16 cellular contexts compared by ENCODE assay signal in the genomic region with DNA sequence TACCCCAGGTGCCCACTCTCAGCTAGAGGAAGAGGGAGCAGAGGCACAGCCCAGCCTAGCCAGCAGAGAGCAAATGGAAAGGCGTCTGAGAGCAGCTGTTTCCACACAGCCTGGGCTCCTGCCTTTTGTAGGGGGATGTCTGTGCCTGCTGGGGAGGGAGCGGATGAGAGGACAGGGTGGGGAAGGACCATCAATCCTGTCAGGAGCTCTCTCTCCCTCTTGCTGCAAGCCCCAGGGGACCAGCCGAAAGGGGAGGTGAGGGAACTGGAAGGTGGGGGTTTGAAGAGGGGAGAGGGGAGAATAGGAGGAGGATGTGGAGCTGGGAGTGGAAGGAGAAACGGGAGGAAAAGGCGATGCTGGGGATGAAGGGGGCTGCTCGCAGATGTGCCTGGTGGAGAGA. TPM values are rescaled to one million over a fixed set of nuclear protein-coding genes. Genes with fewer than 3 reads are reported as not detected.
A peak's percentile ranks its signal among the peaks of the same experiment; 100 is the strongest.
DNase-seq lines count a peak whose midpoint lies in the region; ATAC-seq and TF ChIP-seq lines count a peak whose summit lies in the region.
"Had no signal": no experiment of that assay in that cellular context is flagged by ENCODE, and none has a peak within 500 bp of the region (broad histone marks: within the 10 kb centered on the region; RNA-seq: fewer than 3 reads in every experiment).

A gene (minus strand): TSS at position 101 of the 400 bp plus-strand sequence. CDS start 125 bp downstream, outside the sequence.

- intact Hi-C loops in sigmoid colon (cut with DNase I), result no loop called here

- no peak within 1 kb of the TSS for H3K27ac ChIP-seq in HEK293 (ENCODE audit: extremely low read depth, low read depth, low read length)
- no peak within 1 kb of the TSS for H3K27ac ChIP-seq in sigmoid colon
- H3K27ac ChIP-seq: A549 had no signal

- H3K4me1 Mint-ChIP-seq in glutamatergic neuron (ENCODE audit: low read depth, unreplicated experiment) (peaks cover 13% of the 10 kb centered on the region), type B pancreatic cell (ENCODE audit: unreplicated experiment) (no peaks in the 10 kb centered on the region)
- peaks cover 15 to 27% of the 10 kb centered on the region in 2 donors for H3K4me1 Mint-ChIP-seq in stimulated activated naive B cell treated with anti-CD40 and anti-IgM and Interleukin-4, amounts not matched to agents 10 μg/mL and 1 μg/mL and 100 μg/mL, for 72 hours

- H3K4me3 Mint-ChIP-seq in glutamatergic neuron (ENCODE audit: unreplicated experiment) (peak within 1 kb of the TSS; percentile 6), type B pancreatic cell (no peak within 1 kb of the TSS)
- no peak within 1 kb of the TSS for H3K4me3 Mint-ChIP-seq in stimulated activated naive B cell treated with anti-CD40 and anti-IgM and Interleukin-4, amounts not matched to agents 10 μg/mL and 1 μg/mL and 100 μg/mL, for 72 hours
- H3K4me3 Mint-ChIP-seq: CD8-positive, alpha-beta memory T cell had no signal

- peaks cover 5% of the 10 kb centered on the region for H3K27me3 Mint-ChIP-seq in glutamatergic neuron (ENCODE audit: unreplicated experiment)
- H3K27me3 Mint-ChIP-seq in stimulated activated naive B cell treated with anti-CD40 and anti-IgM and Interleukin-4, amounts not matched to agents 10 μg/mL and 1 μg/mL and 100 μg/mL, for 72 hours, result peaks cover 31 to 36% of the 10 kb centered on the region in 2 donors
- H3K27me3 Mint-ChIP-seq in type B pancreatic cell, result peaks cover 88% of the 10 kb centered on the region

- no peaks in the 10 kb centered on the region for H3K9me3 ChIP-seq in HEK293 (ENCODE audit: control insufficient read depth, insufficient read depth, low read depth, low read length)
- no peaks in the 10 kb centered on the region for H3K9me3 ChIP-seq in sigmoid colon
- H3K9me3 ChIP-seq: A549, Caco-2 had no signal

- H3K4me1 ChIP-seq in HEK293 (ENCODE audit: control insufficient read depth, insufficient read depth, low read length) (no peaks in the 10 kb centered on the region), sigmoid colon (peaks cover 0 to 9% (median 6%) of the 10 kb centered on the region in 4 donors)
- H3K4me1 ChIP-seq: Caco-2 had no signal

- TF ChIP-seq POLR2A in sigmoid colon (IDR thresholded peaks at IDR 0.05), result no peak

- peaks cover 6% of the 10 kb centered on the region for H3K9me3 Mint-ChIP-seq in glutamatergic neuron (ENCODE audit: unreplicated experiment)
- H3K9me3 Mint-ChIP-seq in stimulated activated naive B cell treated with anti-CD40 and anti-IgM and Interleukin-4, amounts not matched to agents 10 μg/mL and 1 μg/mL and 100 μg/mL, for 72 hours, result no peaks in the 10 kb centered on the region
- no peaks in the 10 kb centered on the region for H3K9me3 Mint-ChIP-seq in type B pancreatic cell
- H3K9me3 Mint-ChIP-seq: CD8-positive, alpha-beta memory T cell had no signal

- DNase-seq in NCI-H1092 treated with DMSO at 0.1 percent for 48 hours (lab: John Stamatoyannopoulos, UW) (peak; percentile 31), glutamatergic neuron (peak; percentile 29), type B pancreatic cell (ENCODE audit: extremely low spot score, unreplicated experiment) (no peak), sigmoid colon (no peak)
- no peak for DNase-seq in stimulated activated naive B cell treated with anti-CD40 and anti-IgM and Interleukin-4, amounts not matched to agents 10 μg/mL and 1 μg/mL and 100 μg/mL, for 72 hours
- DNase-seq: Caco-2; CD8-positive, alpha-beta memory T cell; DND-41; GDM1; HCEC 1CT; IMR-90 had no signal

- H3K27ac Mint-ChIP-seq in glutamatergic neuron (ENCODE audit: unreplicated experiment), result no peak within 1 kb of the TSS
- H3K27ac Mint-ChIP-seq in stimulated activated naive B cell treated with anti-CD40 and anti-IgM and Interleukin-4, amounts not matched to agents 10 μg/mL and 1 μg/mL and 100 μg/mL, for 72 hours, result peak within 1 kb of the TSS; percentile 82
- H3K27ac Mint-ChIP-seq in type B pancreatic cell, result no peak within 1 kb of the TSS

- H3K36me3 ChIP-seq in HEK293 (ENCODE audit: control insufficient read depth in 2 of 2, insufficient read depth in 1 of 2, low read length in 2 of 2), result no peaks in the 10 kb centered on the region
- H3K36me3 ChIP-seq in sigmoid colon, result no peaks in the 10 kb centered on the region

- no peak within 1 kb of the TSS for H3K4me3 ChIP-seq in HEK293 (ENCODE audit: low read depth, low read length)
- H3K4me3 ChIP-seq in sigmoid colon, result no peak within 1 kb of the TSS
- H3K4me3 ChIP-seq: A549 had no signal

- POLR2A ChIA-PET in HEK293 (lab: Yijun Ruan, JAX), result interaction anchor here (1.2 kb wide), 1 partner anchor 17 kb away, joined by 4 read pairs; a partner anchor contains a TSS

- TF ChIP-seq EP300 in sigmoid colon (IDR thresholded peaks at IDR 0.05), result no peak

- ATAC-seq in stimulated activated naive B cell treated with anti-CD40 and anti-IgM and Interleukin-4, amounts not matched to agents 10 μg/mL and 1 μg/mL and 100 μg/mL, for 72 hours (replicated peaks), result no peak
- ATAC-seq: A549 had no signal

- TF ChIP-seq CTCF in HEK293 (tag by site-specific recombination; IDR thresholded peaks at IDR 0.05) (no peak), glutamatergic neuron (IDR thresholded peaks at IDR 0.05; ENCODE audit: partially characterized antibody, unreplicated experiment) (no peak), type B pancreatic cell (conservative IDR thresholded peaks at IDR 0.05) (no peak), sigmoid colon (IDR thresholded peaks at IDR 0.05) (no peak)

- H3K27me3 ChIP-seq in sigmoid colon, result peaks cover 0 to 46% (median 10%) of the 10 kb centered on the region in 3 donors

- WGBS in sigmoid colon, 2 donors, result 60 to 69% methylated on average over 6 of the region's 6 CpGs

- CTCF ChIA-PET in HEK293 (lab: Yijun Ruan, JAX), result interaction anchor here (1.2 to 2.1 kb wide), 3 partner anchors 9 to 189 kb away, joined by 3 to 10 read pairs (median 5); no protein-coding TSS in a partner anchor

- H3K36me3 Mint-ChIP-seq in glutamatergic neuron (ENCODE audit: unreplicated experiment), result no peaks in the 10 kb centered on the region
- no peaks in the 10 kb centered on the region for H3K36me3 Mint-ChIP-seq in stimulated activated naive B cell treated with anti-CD40 and anti-IgM and Interleukin-4, amounts not matched to agents 10 μg/mL and 1 μg/mL and 100 μg/mL, for 72 hours
- H3K36me3 Mint-ChIP-seq in type B pancreatic cell, result no peaks in the 10 kb centered on the region
- H3K36me3 Mint-ChIP-seq: CD14-positive monocyte had no signal

TF ChIP-seq in HEK293, 187 proteins besides CTCF, POLR2A, EP300 and RAD21:
- TF ChIP-seq ZNF341 (tag by site-specific recombination; IDR thresholded peaks at IDR 0.05; ENCODE audit: low read depth), result no peak
- TF ChIP-seq, protein P1, sequence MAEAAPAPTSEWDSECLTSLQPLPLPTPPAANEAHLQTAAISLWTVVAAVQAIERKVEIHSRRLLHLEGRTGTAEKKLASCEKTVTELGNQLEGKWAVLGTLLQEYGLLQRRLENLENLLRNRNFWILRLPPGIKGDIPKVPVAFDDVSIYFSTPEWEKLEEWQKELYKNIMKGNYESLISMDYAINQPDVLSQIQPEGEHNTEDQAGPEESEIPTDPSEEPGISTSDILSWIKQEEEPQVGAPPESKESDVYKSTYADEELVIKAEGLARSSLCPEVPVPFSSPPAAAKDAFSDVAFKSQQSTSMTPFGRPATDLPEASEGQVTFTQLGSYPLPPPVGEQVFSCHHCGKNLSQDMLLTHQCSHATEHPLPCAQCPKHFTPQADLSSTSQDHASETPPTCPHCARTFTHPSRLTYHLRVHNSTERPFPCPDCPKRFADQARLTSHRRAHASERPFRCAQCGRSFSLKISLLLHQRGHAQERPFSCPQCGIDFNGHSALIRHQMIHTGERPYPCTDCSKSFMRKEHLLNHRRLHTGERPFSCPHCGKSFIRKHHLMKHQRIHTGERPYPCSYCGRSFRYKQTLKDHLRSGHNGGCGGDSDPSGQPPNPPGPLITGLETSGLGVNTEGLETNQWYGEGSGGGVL (tag by site-specific recombination; IDR thresholded peaks at IDR 0.05), result 0 out of 2 replicates have a peak, but pooled peaks have one; percentile 13
- TF ChIP-seq ZNF184 (tag by site-specific recombination; IDR thresholded peaks at IDR 0.05), result no peak

RNA-seq across cellular contexts. Expression of the gene that starts here (rescaled TPM):
- total RNA-seq in glutamatergic neuron (ENCODE audit: unreplicated experiment), result 0.44 TPM
- total RNA-seq in type B pancreatic cell (ENCODE audit: low replicate concordance), result 0.26 TPM in 1 of 2 replicates, not detected in the other
- not detected for total RNA-seq in sigmoid colon
- polyA plus RNA-seq in sigmoid colon, result 1 to 10 TPM in 1 of 3 donors, under 1 TPM in 2; 0.31 to 4.2 (median 0.60) TPM
- total RNA-seq: Caco-2; CD8-positive, alpha-beta memory T cell; IMR-90 had no signal
- polyA plus RNA-seq: AG04450; BJ; CD8-positive, alpha-beta memory T cell; IMR-90 had no signal

Comparison
In these comparisons a context has a peak if more than half of its experiments do, and no peak if none do; other contexts are left out.
1. Peak in DNase-seq in glutamatergic neuron; RNA of the gene not detected or under 1 TPM.